1 cellular context compared by ENCODE assay signal in genomic region chr21:45552696-45553391, GRCh38.
TF ChIP-seq lines count a peak whose summit lies in the region.

No MANE protein-coding gene starts in this region.

TF ChIP-seq in HCT116, 20 proteins besides CTCF, POLR2A, EP300 and RAD21 (continued from another document):
- TF ChIP-seq MAX (IDR thresholded peaks at IDR 0.05): no peak
- TF ChIP-seq EZH2 (IDR thresholded peaks at IDR 0.05): no peak
- TF ChIP-seq SIN3A (IDR thresholded peaks at IDR 0.05; ENCODE audit: low read depth): no peak
- TF ChIP-seq POLR2AphosphoS5 (IDR thresholded peaks at IDR 0.05; ENCODE audit: low read depth, low read length): no peak
- TF ChIP-seq JUND (IDR thresholded peaks at IDR 0.05): no peak
